Comparison of ENCODE assay signal across 17 cellular contexts in genomic region chr17:68657166-68657940, GRCh38. TPM values are rescaled to one million over a fixed set of nuclear protein-coding genes. Genes with fewer than 3 reads are reported as not detected.
A peak's percentile ranks its signal among the peaks of the same experiment; 100 is the strongest.
DNase-seq lines count a peak whose midpoint lies in the region; ATAC-seq and TF ChIP-seq lines count a peak whose summit lies in the region.
"Had no signal": no experiment of that assay in that cellular context is flagged by ENCODE, and none has a peak within 500 bp of the region (broad histone marks: within the 10 kb centered on the region; RNA-seq: fewer than 3 reads in every experiment).

No MANE protein-coding gene starts in this region.

- peak; percentile 28 for ATAC-seq in sciatic nerve
- ATAC-seq: CD8-positive, alpha-beta T cell had no signal

- DNase-seq in AG20443 (ENCODE audit: low spot score) (peak; percentile 21), endothelial cell (ENCODE audit: low spot score) (no peak), medulla oblongata (ENCODE audit: extremely low spot score) (peak; percentile 26), sciatic nerve (ENCODE audit: low spot score) (no peak), SW 1271 (lab: John Stamatoyannopoulos, UW) (no peak), NCI-H510A (lab: John Stamatoyannopoulos, UW) (no peak)
- no peak for DNase-seq in activated CD4-positive, alpha-beta T cell treated with anti-CD3 and anti-CD28 coated beads, Interleukin-2, amount 50 U/mL, for 48 hours
- DNase-seq: CD8-positive, alpha-beta T cell; DND-41; GF-D8; MG63; NCI-H1105; NCI-H1694 treated with DMSO at 0.1 percent for 48 hours; NCI-H2171; NCI-H446 treated with DMSO at 0.1 percent for 48 hours; NCI-H774 had no signal

- no peak for TF ChIP-seq CTCF in endothelial cell (IDR thresholded peaks at IDR 0.05; ENCODE audit: unreplicated experiment)

- no peaks in the 10 kb centered on the region for H3K9me3 Mint-ChIP-seq in endothelial cell (ENCODE audit: unreplicated experiment)
- H3K9me3 Mint-ChIP-seq: CD8-positive, alpha-beta T cell had no signal

- peaks cover 17% of the 10 kb centered on the region for H3K4me1 Mint-ChIP-seq in endothelial cell (ENCODE audit: unreplicated experiment)

- peaks cover 1% of the 10 kb centered on the region for H3K27me3 Mint-ChIP-seq in endothelial cell (ENCODE audit: unreplicated experiment)

- H3K27ac Mint-ChIP-seq in endothelial cell (ENCODE audit: unreplicated experiment) = peak overlapping the region; percentile 84
- H3K27ac Mint-ChIP-seq: CD8-positive, alpha-beta T cell had no signal

- H3K36me3 Mint-ChIP-seq in endothelial cell (ENCODE audit: low read depth, unreplicated experiment) = no peaks in the 10 kb centered on the region
- H3K36me3 Mint-ChIP-seq: CD8-positive, alpha-beta T cell had no signal

- peak overlapping the region; percentile 4 for H3K4me3 Mint-ChIP-seq in endothelial cell (ENCODE audit: unreplicated experiment)
- H3K4me3 Mint-ChIP-seq: CD8-positive, alpha-beta T cell had no signal

- intact Hi-C loops in sciatic nerve (cut with DNase I) = no loop called here

RNA-seq across cellular contexts. Expression of gene FAM20A, which starts 56.2 kb away (rescaled TPM):
- total RNA-seq in endothelial cell (ENCODE audit: unreplicated experiment) (0.44 TPM), sciatic nerve (56.5 TPM)
- total RNA-seq: CD8-positive, alpha-beta T cell; H4 had no signal

Comparison
In these comparisons a context has a peak if more than half of its experiments do, and no peak if none do; other contexts are left out.
1. DNase-seq: peak in AG20443 (single experiment) and medulla oblongata (single experiment); none in endothelial cell (single experiment), sciatic nerve (single experiment), SW 1271 (0 of 2), activated CD4-positive, alpha-beta T cell treated with anti-CD3 and anti-CD28 coated beads, Interleukin-2, amount 50 U/mL, for 48 hours (0 of 2) and NCI-H510A (single experiment).
2. RNA of gene FAM20A, which starts 56.2 kb away (total RNA-seq): 56.5 TPM in sciatic nerve (single experiment); 0.44 TPM in endothelial cell (single experiment); every median in the first group is over 10 times any median in the second.